1 cellular context compared by ENCODE assay signal in the genomic region with DNA sequence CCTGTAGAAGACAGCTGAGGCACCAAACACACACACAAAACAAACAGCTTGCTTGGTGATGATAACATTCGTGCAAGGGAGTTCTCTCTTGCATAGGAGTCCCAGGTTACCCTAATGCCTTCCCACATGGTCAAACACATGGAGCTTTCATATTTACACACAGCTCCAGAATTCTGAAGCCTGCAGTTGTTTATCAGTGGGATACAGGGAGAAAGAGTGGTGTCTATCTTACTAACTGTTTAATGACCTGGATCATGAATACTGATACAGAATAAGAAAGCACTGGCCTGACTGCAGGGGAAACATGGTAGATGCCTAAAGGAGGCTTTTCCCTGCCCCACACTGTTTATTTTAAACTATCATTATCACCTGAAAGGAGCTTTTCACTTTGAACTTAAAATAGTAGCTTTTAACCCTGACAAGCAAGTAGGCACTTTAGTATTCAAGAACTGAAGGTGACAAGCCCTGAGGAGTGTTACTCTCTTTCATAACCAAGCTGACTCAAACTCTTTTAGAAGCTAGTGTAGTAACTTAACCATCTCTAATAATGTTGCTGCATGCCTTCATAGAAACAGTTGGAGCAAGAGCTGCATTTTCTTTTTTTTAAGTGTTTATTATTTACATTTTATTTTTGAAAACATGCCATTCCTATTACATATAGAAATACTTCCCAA.
TF ChIP-seq lines count a peak whose summit lies in the region.

No MANE protein-coding gene starts in this region.

TF ChIP-seq in K562, 482 proteins besides CTCF, POLR2A, EP300 and RAD21 (continued from another document):
- no peak for TF ChIP-seq RNF219 (CRISPR knock-in tag; IDR thresholded peaks at IDR 0.05)
- TF ChIP-seq ZNF224 (CRISPR knock-in tag; IDR thresholded peaks at IDR 0.05): no peak
- TF ChIP-seq, protein P1, sequence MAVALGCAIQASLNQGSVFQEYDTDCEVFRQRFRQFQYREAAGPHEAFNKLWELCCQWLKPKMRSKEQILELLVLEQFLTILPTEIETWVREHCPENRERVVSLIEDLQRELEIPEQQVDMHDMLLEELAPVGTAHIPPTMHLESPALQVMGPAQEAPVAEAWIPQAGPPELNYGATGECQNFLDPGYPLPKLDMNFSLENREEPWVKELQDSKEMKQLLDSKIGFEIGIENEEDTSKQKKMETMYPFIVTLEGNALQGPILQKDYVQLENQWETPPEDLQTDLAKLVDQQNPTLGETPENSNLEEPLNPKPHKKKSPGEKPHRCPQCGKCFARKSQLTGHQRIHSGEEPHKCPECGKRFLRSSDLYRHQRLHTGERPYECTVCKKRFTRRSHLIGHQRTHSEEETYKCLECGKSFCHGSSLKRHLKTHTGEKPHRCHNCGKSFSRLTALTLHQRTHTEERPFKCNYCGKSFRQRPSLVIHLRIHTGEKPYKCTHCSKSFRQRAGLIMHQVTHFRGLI (CRISPR knock-in tag; IDR thresholded peaks at IDR 0.05): no peak
- no peak for TF ChIP-seq ZFP1 (CRISPR knock-in tag; IDR thresholded peaks at IDR 0.05)
- TF ChIP-seq PURB (CRISPR knock-in tag; IDR thresholded peaks at IDR 0.05; ENCODE audit: low read depth): no peak
- TF ChIP-seq, protein P2, sequence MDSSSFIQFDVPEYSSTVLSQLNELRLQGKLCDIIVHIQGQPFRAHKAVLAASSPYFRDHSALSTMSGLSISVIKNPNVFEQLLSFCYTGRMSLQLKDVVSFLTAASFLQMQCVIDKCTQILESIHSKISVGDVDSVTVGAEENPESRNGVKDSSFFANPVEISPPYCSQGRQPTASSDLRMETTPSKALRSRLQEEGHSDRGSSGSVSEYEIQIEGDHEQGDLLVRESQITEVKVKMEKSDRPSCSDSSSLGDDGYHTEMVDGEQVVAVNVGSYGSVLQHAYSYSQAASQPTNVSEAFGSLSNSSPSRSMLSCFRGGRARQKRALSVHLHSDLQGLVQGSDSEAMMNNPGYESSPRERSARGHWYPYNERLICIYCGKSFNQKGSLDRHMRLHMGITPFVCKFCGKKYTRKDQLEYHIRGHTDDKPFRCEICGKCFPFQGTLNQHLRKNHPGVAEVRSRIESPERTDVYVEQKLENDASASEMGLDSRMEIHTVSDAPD (CRISPR knock-in tag; IDR thresholded peaks at IDR 0.05): no peak
- TF ChIP-seq E4F1 (CRISPR knock-in tag; IDR thresholded peaks at IDR 0.05; ENCODE audit: borderline replicate concordance): no peak
- no peak for TF ChIP-seq KDM4B (IDR thresholded peaks at IDR 0.05; ENCODE audit: borderline replicate concordance in 2 of 2, low read depth in 1 of 2)
- TF ChIP-seq POLR2G (IDR thresholded peaks at IDR 0.05; ENCODE audit: low read depth, low read length): no peak
- TF ChIP-seq NCOA4 (IDR thresholded peaks at IDR 0.05; ENCODE audit: partially characterized antibody): no peak
- TF ChIP-seq SOX6 (IDR thresholded peaks at IDR 0.05): no peak
- no peak for TF ChIP-seq ZNF408 (CRISPR knock-in tag; IDR thresholded peaks at IDR 0.05; ENCODE audit: low read depth)
- TF ChIP-seq, protein P3, sequence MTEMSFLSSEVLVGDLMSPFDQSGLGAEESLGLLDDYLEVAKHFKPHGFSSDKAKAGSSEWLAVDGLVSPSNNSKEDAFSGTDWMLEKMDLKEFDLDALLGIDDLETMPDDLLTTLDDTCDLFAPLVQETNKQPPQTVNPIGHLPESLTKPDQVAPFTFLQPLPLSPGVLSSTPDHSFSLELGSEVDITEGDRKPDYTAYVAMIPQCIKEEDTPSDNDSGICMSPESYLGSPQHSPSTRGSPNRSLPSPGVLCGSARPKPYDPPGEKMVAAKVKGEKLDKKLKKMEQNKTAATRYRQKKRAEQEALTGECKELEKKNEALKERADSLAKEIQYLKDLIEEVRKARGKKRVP (CRISPR knock-in tag; IDR thresholded peaks at IDR 0.05): no peak
- no peak for TF ChIP-seq EWSR1 (IDR thresholded peaks at IDR 0.05; ENCODE audit: borderline replicate concordance, low read depth, partially characterized antibody)
- TF ChIP-seq MNT (conservative IDR thresholded peaks at IDR 0.05): peak; percentile 59 to 79
- peak; percentile 61 to 79; a peak in 3 of 4 replicates for TF ChIP-seq FOXA3 (CRISPR knock-in tag; conservative IDR thresholded peaks at IDR 0.05 in 1 of 2, IDR thresholded peaks at IDR 0.05 in 1 of 2)
